Comparison of ENCODE assay signal across 27 cellular contexts in genomic region chr10:58280485-58280884, GRCh38. TPM values are rescaled to one million over a fixed set of nuclear protein-coding genes. Genes with fewer than 3 reads are reported as not detected.
DNase-seq lines count a peak whose midpoint lies in the region; ATAC-seq and TF ChIP-seq lines count a peak whose summit lies in the region.
"Had no signal": no experiment of that assay in that cellular context is flagged by ENCODE, and none has a peak within 500 bp of the region (broad histone marks: within the 10 kb centered on the region; RNA-seq: fewer than 3 reads in every experiment).

No MANE protein-coding gene starts in this region.

- no peaks in the 10 kb centered on the region for H3K27me3 Mint-ChIP-seq in activated T-cell treated with anti-CD3 and anti-CD28 coated beads, Interleukin-2, amount 50 U/mL, for 24 hours
- no peaks in the 10 kb centered on the region for H3K27me3 Mint-ChIP-seq in activated T-cell treated with anti-CD3 and anti-CD28 coated beads, Interleukin-2, amount 50 U/mL, for 72 hours (ENCODE audit: low read depth)
- H3K27me3 Mint-ChIP-seq in activated naive CD8-positive, alpha-beta T cell treated with anti-CD3 and anti-CD28 coated beads, Interleukin-2, amount 50 U/mL, for 24 hours, result no peaks in the 10 kb centered on the region
- no peaks in the 10 kb centered on the region for H3K27me3 Mint-ChIP-seq in stimulated activated memory B cell treated with anti-CD40 and anti-IgM and Interleukin-4, amounts not matched to agents 10 μg/mL and 1 μg/mL and 100 μg/mL, for 72 hours
- H3K27me3 Mint-ChIP-seq: activated CD4-positive, alpha-beta memory T cell treated with anti-CD3 and anti-CD28 coated beads, Interleukin-2, amount 10 ng/mL, durations not matched to agents 7 days and 5 days; B cell; stimulated activated naive B cell treated with anti-CD40 and anti-IgM and Interleukin-4, amounts not matched to agents 10 μg/mL and 1 μg/mL and 100 μg/mL, for 72 hours had no signal

- CTCF ChIA-PET in OCI-LY7 (lab: Charles Lee; ENCODE audit: unreplicated experiment), result interaction anchor here (0.7 kb wide), 1 partner anchor 12 kb away, joined by 3 read pairs; the partner anchor contains the start of gene CISD1

- H3K4me2 ChIP-seq in OCI-LY7 (ENCODE audit: low read length), result no peak overlapping the region

- H2AFZ ChIP-seq in OCI-LY7 (ENCODE audit: low read length), result no peak overlapping the region

- peaks cover 40% of the 10 kb centered on the region for H3K4me1 Mint-ChIP-seq in activated T-cell treated with anti-CD3 and anti-CD28 coated beads, Interleukin-2, amount 50 U/mL, for 24 hours (ENCODE audit: low read depth)
- peaks cover 41% of the 10 kb centered on the region for H3K4me1 Mint-ChIP-seq in activated T-cell treated with anti-CD3 and anti-CD28 coated beads, Interleukin-2, amount 50 U/mL, for 72 hours (ENCODE audit: low read depth)
- H3K4me1 Mint-ChIP-seq in activated naive CD8-positive, alpha-beta T cell treated with anti-CD3 and anti-CD28 coated beads, Interleukin-2, amount 50 U/mL, for 24 hours, result peaks cover 40% of the 10 kb centered on the region
- H3K4me1 Mint-ChIP-seq in stimulated activated memory B cell treated with anti-CD40 and anti-IgM and Interleukin-4, amounts not matched to agents 10 μg/mL and 1 μg/mL and 100 μg/mL, for 72 hours, result peaks cover 31% of the 10 kb centered on the region

- H3K4me3 ChIP-seq in OCI-LY7 (ENCODE audit: low read depth, low read length, poor library complexity, severe bottlenecking), result no peak overlapping the region
- H3K4me3 ChIP-seq: lower lobe of right lung, prostate gland, thyroid gland had no signal

- no peak for ATAC-seq in activated T-cell treated with anti-CD3 and anti-CD28 coated beads, Interleukin-2, amount 50 U/mL, for 72 hours (replicated peaks in 1 of 2)
- no peak for ATAC-seq in activated naive CD8-positive, alpha-beta T cell treated with anti-CD3 and anti-CD28 coated beads, Interleukin-2, amount 50 U/mL, for 24 hours
- no peak for ATAC-seq in stimulated activated memory B cell treated with anti-CD40 and anti-IgM and Interleukin-4, amounts not matched to agents 10 μg/mL and 1 μg/mL and 100 μg/mL, for 72 hours
- ATAC-seq in GM19035 (IDR thresholded peaks at IDR 0.05; ENCODE audit: unreplicated experiment), result no peak
- ATAC-seq: HepG2, lower lobe of right lung had no signal

- intact Hi-C loops in OCI-LY7 (cut with micrococcal nuclease; ENCODE audit: unreplicated experiment), result no loop called here

- DNase-seq in activated T-cell treated with anti-CD3 and anti-CD28 coated beads, Interleukin-2, amount 50 U/mL, for 24 hours, result no peak
- no peak for DNase-seq in activated T-cell treated with anti-CD3 and anti-CD28 coated beads, Interleukin-2, amount 50 U/mL, for 72 hours
- DNase-seq in OCI-LY7 (ENCODE audit: low spot score), result no peak
- DNase-seq in activated naive CD8-positive, alpha-beta T cell treated with anti-CD3 and anti-CD28 coated beads, Interleukin-2, amount 50 U/mL, for 24 hours, result no peak
- DNase-seq in NCI-H2171 treated with DMSO at 0.1 percent for 48 hours (lab: John Stamatoyannopoulos, UW), result no peak
- DNase-seq in DMS153 treated with DMSO at 0.1 percent for 48 hours (lab: John Stamatoyannopoulos, UW; ENCODE audit: unreplicated experiment), result no peak
- DNase-seq: activated CD4-positive, alpha-beta memory T cell treated with anti-CD3 and anti-CD28 coated beads, Interleukin-2, amount 10 ng/mL, durations not matched to agents 7 days and 5 days; activated CD4-positive, CD25-positive, alpha-beta regulatory T cell; activated naive CD4-positive, alpha-beta T cell treated with anti-CD3 and anti-CD28 coated beads, Interleukin-2, amount 50 U/mL, for 16 hours; COR-L47; DND-41; foreskin fibroblast; hippocampal formation; lower lobe of right lung; NCI-H1417; NCI-H510A; stimulated activated CD4-positive, alpha-beta T cell treated with anti-CD3 and anti-CD28 coated beads, Interleukin-1b, Interleukin-23, amount 100 ng/mL, for 48 hours; stimulated activated naive B cell treated with anti-CD40 and anti-IgM and Interleukin-4, amounts not matched to agents 10 μg/mL and 1 μg/mL and 100 μg/mL, for 72 hours; thyroid gland had no signal

- no peaks in the 10 kb centered on the region for H3K9me3 ChIP-seq in OCI-LY7 (ENCODE audit: low read length)
- H3K9me3 ChIP-seq: lower lobe of right lung, prostate gland, thyroid gland had no signal

- H3K4me3 Mint-ChIP-seq in activated T-cell treated with anti-CD3 and anti-CD28 coated beads, Interleukin-2, amount 50 U/mL, for 24 hours, result no peak overlapping the region
- H3K4me3 Mint-ChIP-seq in activated T-cell treated with anti-CD3 and anti-CD28 coated beads, Interleukin-2, amount 50 U/mL, for 72 hours, result peak overlapping the region in 1 of 2 donors; percentile 8
- peak overlapping the region; percentile 15 for H3K4me3 Mint-ChIP-seq in activated naive CD8-positive, alpha-beta T cell treated with anti-CD3 and anti-CD28 coated beads, Interleukin-2, amount 50 U/mL, for 24 hours
- H3K4me3 Mint-ChIP-seq in stimulated activated memory B cell treated with anti-CD40 and anti-IgM and Interleukin-4, amounts not matched to agents 10 μg/mL and 1 μg/mL and 100 μg/mL, for 72 hours, result no peak overlapping the region
- H3K4me3 Mint-ChIP-seq: activated CD4-positive, alpha-beta memory T cell treated with anti-CD3 and anti-CD28 coated beads, Interleukin-2, amount 10 ng/mL, durations not matched to agents 7 days and 5 days; B cell; neural crest cell; stimulated activated naive B cell treated with anti-CD40 and anti-IgM and Interleukin-4, amounts not matched to agents 10 μg/mL and 1 μg/mL and 100 μg/mL, for 72 hours had no signal

- no peaks in the 10 kb centered on the region for H3K9me2 ChIP-seq in OCI-LY7 (ENCODE audit: insufficient read depth, low read length)

- BruUV-seq in OCI-LY7 (replicated peaks; lab: Mats Ljungman, UMichigan), result TSS peak; percentile 5

- no peak overlapping the region for H3K27ac ChIP-seq in OCI-LY7 (ENCODE audit: low read depth, low read length, poor library complexity, severe bottlenecking)
- H3K27ac ChIP-seq: epithelial cell of prostate, lower lobe of right lung, prostate gland, RWPE1, thyroid gland had no signal

- peaks cover 9% of the 10 kb centered on the region; the same call in 1 of the 2 replicates for H4K20me1 ChIP-seq in OCI-LY7 (ENCODE audit: insufficient read depth, low read length)

- H3K9me3 Mint-ChIP-seq in activated T-cell treated with anti-CD3 and anti-CD28 coated beads, Interleukin-2, amount 50 U/mL, for 24 hours, result no peaks in the 10 kb centered on the region
- no peaks in the 10 kb centered on the region for H3K9me3 Mint-ChIP-seq in activated T-cell treated with anti-CD3 and anti-CD28 coated beads, Interleukin-2, amount 50 U/mL, for 72 hours
- H3K9me3 Mint-ChIP-seq in activated naive CD8-positive, alpha-beta T cell treated with anti-CD3 and anti-CD28 coated beads, Interleukin-2, amount 50 U/mL, for 24 hours, result no peaks in the 10 kb centered on the region
- no peaks in the 10 kb centered on the region for H3K9me3 Mint-ChIP-seq in stimulated activated memory B cell treated with anti-CD40 and anti-IgM and Interleukin-4, amounts not matched to agents 10 μg/mL and 1 μg/mL and 100 μg/mL, for 72 hours
- H3K9me3 Mint-ChIP-seq: activated CD4-positive, alpha-beta memory T cell treated with anti-CD3 and anti-CD28 coated beads, Interleukin-2, amount 10 ng/mL, durations not matched to agents 7 days and 5 days; neural crest cell; stimulated activated naive B cell treated with anti-CD40 and anti-IgM and Interleukin-4, amounts not matched to agents 10 μg/mL and 1 μg/mL and 100 μg/mL, for 72 hours had no signal

- peaks cover 75% of the 10 kb centered on the region for H3K36me3 Mint-ChIP-seq in activated T-cell treated with anti-CD3 and anti-CD28 coated beads, Interleukin-2, amount 50 U/mL, for 24 hours (ENCODE audit: low read depth)
- peaks cover 2 to 21% of the 10 kb centered on the region in 2 donors for H3K36me3 Mint-ChIP-seq in activated T-cell treated with anti-CD3 and anti-CD28 coated beads, Interleukin-2, amount 50 U/mL, for 72 hours (ENCODE audit: insufficient read depth in 2 of 2)
- H3K36me3 Mint-ChIP-seq in activated naive CD8-positive, alpha-beta T cell treated with anti-CD3 and anti-CD28 coated beads, Interleukin-2, amount 50 U/mL, for 24 hours (ENCODE audit: low read depth), result peaks cover 43% of the 10 kb centered on the region
- peaks cover 19% of the 10 kb centered on the region for H3K36me3 Mint-ChIP-seq in stimulated activated memory B cell treated with anti-CD40 and anti-IgM and Interleukin-4, amounts not matched to agents 10 μg/mL and 1 μg/mL and 100 μg/mL, for 72 hours

- no peak for TF ChIP-seq CTCF in OCI-LY7 (conservative IDR thresholded peaks at IDR 0.05; ENCODE audit: low read length)

- peaks cover 13% of the 10 kb centered on the region for H3K4me1 ChIP-seq in OCI-LY7 (ENCODE audit: insufficient read depth, low read length, poor library complexity, severe bottlenecking)
- H3K4me1 ChIP-seq: prostate gland had no signal

- H3K27ac Mint-ChIP-seq in activated T-cell treated with anti-CD3 and anti-CD28 coated beads, Interleukin-2, amount 50 U/mL, for 24 hours, result peak overlapping the region; percentile 37
- no peak overlapping the region for H3K27ac Mint-ChIP-seq in activated T-cell treated with anti-CD3 and anti-CD28 coated beads, Interleukin-2, amount 50 U/mL, for 72 hours
- peak overlapping the region; percentile 63 for H3K27ac Mint-ChIP-seq in activated naive CD8-positive, alpha-beta T cell treated with anti-CD3 and anti-CD28 coated beads, Interleukin-2, amount 50 U/mL, for 24 hours
- H3K27ac Mint-ChIP-seq in stimulated activated memory B cell treated with anti-CD40 and anti-IgM and Interleukin-4, amounts not matched to agents 10 μg/mL and 1 μg/mL and 100 μg/mL, for 72 hours, result peak overlapping the region; percentile 5
- H3K27ac Mint-ChIP-seq: activated CD4-positive, alpha-beta memory T cell treated with anti-CD3 and anti-CD28 coated beads, Interleukin-2, amount 10 ng/mL, durations not matched to agents 7 days and 5 days; B cell had no signal

- POLR2A ChIA-PET in OCI-LY7 (lab: Charles Lee), result interaction anchor here (0.7 to 1.7 kb wide), 4 partner anchors 9 to 15 kb away, joined by 3 to 11 read pairs (median 4); partner anchors contain the start of gene CISD1

- peaks cover 21% of the 10 kb centered on the region; the same call in 1 of the 2 replicates for H3K79me2 ChIP-seq in OCI-LY7 (ENCODE audit: insufficient read depth, low read depth, low read length)

- peaks cover 82% of the 10 kb centered on the region for H3K36me3 ChIP-seq in OCI-LY7 (ENCODE audit: insufficient read depth, low read length)
- H3K36me3 ChIP-seq: prostate gland had no signal

RNA-seq across cellular contexts. Expression of gene CISD1, which starts 11.5 kb away (rescaled TPM):
- total RNA-seq in activated T-cell treated with anti-CD3 and anti-CD28 coated beads, Interleukin-2, amount 50 U/mL, for 72 hours, result 10 to 100 TPM; 34.5 to 37.7 TPM
- 22.4 and 24.1 TPM in 2 replicates for total RNA-seq in OCI-LY7 (2014; rRNA removed; shearing (Covaris generic))
- 44.5 and 45.2 TPM in 2 replicates for total RNA-seq in OCI-LY7 (2022)

RNA-seq across cellular contexts. Expression of gene IPMK, which starts 12.8 kb away (rescaled TPM):
- 1 to 10 TPM; 7.1 to 8.3 TPM for total RNA-seq in activated T-cell treated with anti-CD3 and anti-CD28 coated beads, Interleukin-2, amount 50 U/mL, for 72 hours
- 4.5 and 5.6 TPM in 2 replicates for total RNA-seq in OCI-LY7 (2014; rRNA removed; shearing (Covaris generic))
- total RNA-seq in OCI-LY7 (2022), result 9.5 and 10.0 TPM in 2 replicates

RNA-seq across cellular contexts. Expression of gene UBE2D1, which starts 54.3 kb away (rescaled TPM):
- total RNA-seq in activated T-cell treated with anti-CD3 and anti-CD28 coated beads, Interleukin-2, amount 50 U/mL, for 72 hours, result 10 to 100 TPM; 10.5 to 12.1 TPM
- 4.8 and 6.8 TPM in 2 replicates for total RNA-seq in OCI-LY7 (2014; rRNA removed; shearing (Covaris generic))
- total RNA-seq in OCI-LY7 (2022), result 10.0 and 10.5 TPM in 2 replicates
